In genomic region chr2:133711226-133711625, GRCh38 we compare ENCODE assay signal across 16 cellular contexts.
"Had no signal": no experiment of that assay in that cellular context is flagged by ENCODE, and none has a peak within 500 bp of the region (broad histone marks: within the 10 kb centered on the region; RNA-seq: fewer than 3 reads in every experiment).

No MANE protein-coding gene starts in this region.

- DNase-seq: activated CD4-positive, alpha-beta T cell treated with anti-CD3 and anti-CD28 coated beads, Interleukin-2, amount 10 ng/mL, durations not matched to agents 7 days and 5 days; activated CD8-positive, alpha-beta memory T cell treated with anti-CD3 and anti-CD28 coated beads for 24 hours; body of pancreas; cortex of kidney; immature natural killer cell; lower lobe of right lung; naive thymus-derived CD4-positive, alpha-beta T cell; occipital lobe; stimulated activated CD4-positive, alpha-beta T cell treated with anti-CD3 and anti-CD28 coated beads, Interleukin-4, amount 100 ng/mL, for 1 hour; stimulated activated CD8-positive, alpha-beta memory T cell treated with anti-CD3 and anti-CD28 coated beads, Interleukin-4, amount 100 ng/mL, for 48 hours; stimulated activated naive CD8-positive, alpha-beta T cell treated with anti-CD3 and anti-CD28 coated beads, Interleukin-15, Interleukin-2, amounts not matched to agents 100 U/mL and 50 U/mL, for 24 hours; T-cell; testis had no signal

- H3K4me3 Mint-ChIP-seq: activated CD4-positive, alpha-beta T cell treated with anti-CD3 and anti-CD28 coated beads, Interleukin-2, amount 10 ng/mL, durations not matched to agents 7 days and 5 days; activated naive CD4-positive, alpha-beta T cell treated with anti-CD3 and anti-CD28 coated beads, Interleukin-2, amount 50 U/mL, for 24 hours; central memory CD8-positive, alpha-beta T cell; immature natural killer cell; naive thymus-derived CD4-positive, alpha-beta T cell; T-cell had no signal

- H3K36me3 ChIP-seq: lower lobe of right lung, prostate gland had no signal

- H3K27ac Mint-ChIP-seq: activated CD4-positive, alpha-beta T cell treated with anti-CD3 and anti-CD28 coated beads, Interleukin-2, amount 10 ng/mL, durations not matched to agents 7 days and 5 days; activated naive CD4-positive, alpha-beta T cell treated with anti-CD3 and anti-CD28 coated beads, Interleukin-2, amount 50 U/mL, for 24 hours; immature natural killer cell; naive thymus-derived CD4-positive, alpha-beta T cell; T-cell had no signal

- H3K9me3 ChIP-seq: body of pancreas, lower lobe of right lung, prostate gland, testis had no signal

- H3K4me1 Mint-ChIP-seq: activated CD4-positive, alpha-beta T cell treated with anti-CD3 and anti-CD28 coated beads, Interleukin-2, amount 10 ng/mL, durations not matched to agents 7 days and 5 days; activated naive CD4-positive, alpha-beta T cell treated with anti-CD3 and anti-CD28 coated beads, Interleukin-2, amount 50 U/mL, for 24 hours; central memory CD8-positive, alpha-beta T cell; immature natural killer cell; naive thymus-derived CD4-positive, alpha-beta T cell; T-cell had no signal

- ATAC-seq: body of pancreas; lower lobe of right lung; naive thymus-derived CD4-positive, alpha-beta T cell; stimulated activated naive CD8-positive, alpha-beta T cell treated with anti-CD3 and anti-CD28 coated beads, Interleukin-15, Interleukin-2, amounts not matched to agents 100 U/mL and 50 U/mL, for 24 hours; T-cell had no signal

- H3K27me3 ChIP-seq: body of pancreas, testis had no signal

- H3K36me3 Mint-ChIP-seq: activated naive CD4-positive, alpha-beta T cell treated with anti-CD3 and anti-CD28 coated beads, Interleukin-2, amount 50 U/mL, for 24 hours; immature natural killer cell; naive thymus-derived CD4-positive, alpha-beta T cell; T-cell had no signal

- H3K27ac ChIP-seq: body of pancreas, lower lobe of right lung, prostate gland, testis had no signal

- H3K27me3 Mint-ChIP-seq: activated CD4-positive, alpha-beta T cell treated with anti-CD3 and anti-CD28 coated beads, Interleukin-2, amount 10 ng/mL, durations not matched to agents 7 days and 5 days had no signal

- H3K4me3 ChIP-seq: body of pancreas, lower lobe of right lung, prostate gland, testis had no signal

- H3K4me1 ChIP-seq: body of pancreas, lower lobe of right lung, prostate gland, testis had no signal

- H3K9me3 Mint-ChIP-seq: activated naive CD4-positive, alpha-beta T cell treated with anti-CD3 and anti-CD28 coated beads, Interleukin-2, amount 50 U/mL, for 24 hours had no signal
